14 cellular contexts compared by ENCODE assay signal in the genomic region with DNA sequence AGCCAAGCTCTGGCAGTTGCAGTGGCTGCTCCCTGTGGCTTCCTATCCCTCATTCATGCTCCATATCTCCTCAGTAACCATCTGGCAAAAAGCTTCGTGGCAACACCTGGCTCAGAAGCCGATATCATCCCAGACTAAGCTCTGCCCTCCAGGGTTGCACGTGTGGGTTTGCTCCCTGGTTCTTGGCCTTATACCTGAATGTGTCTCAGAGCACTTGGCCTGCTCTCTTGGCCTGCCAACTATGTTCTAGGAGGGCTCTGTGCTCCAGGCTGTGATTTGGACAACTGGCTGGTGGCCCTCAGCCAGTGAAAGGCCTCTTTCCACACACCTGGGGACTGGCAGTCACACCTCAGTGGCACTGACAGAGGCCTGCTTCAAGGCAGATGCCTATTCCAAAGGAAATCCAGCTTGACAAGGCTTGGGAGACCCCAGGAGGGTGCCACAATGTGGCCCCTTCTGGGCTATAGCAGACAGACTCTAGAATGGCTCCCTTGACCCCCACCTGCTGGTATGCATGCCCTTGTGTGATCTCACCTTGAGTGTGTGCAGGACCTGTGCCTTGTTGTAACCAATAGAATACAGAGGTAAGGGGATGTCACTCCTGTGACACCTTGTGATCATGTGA. TPM values are rescaled to one million over a fixed set of nuclear protein-coding genes. Genes with fewer than 3 reads are reported as not detected.
DNase-seq lines count a peak whose midpoint lies in the region; ATAC-seq and TF ChIP-seq lines count a peak whose summit lies in the region.
"Had no signal": no experiment of that assay in that cellular context is flagged by ENCODE, and none has a peak within 500 bp of the region (broad histone marks: within the 10 kb centered on the region; RNA-seq: fewer than 3 reads in every experiment).

No MANE protein-coding gene starts in this region.

- no peak for TF ChIP-seq CTCF in RWPE1 (conservative IDR thresholded peaks at IDR 0.05; ENCODE audit: low read depth)

- no peak for ATAC-seq in HG02973 (IDR thresholded peaks at IDR 0.05; ENCODE audit: unreplicated experiment)
- ATAC-seq: stimulated activated naive CD8-positive, alpha-beta T cell treated with anti-CD3 and anti-CD28 coated beads, Interleukin-15, Interleukin-2, amounts not matched to agents 100 U/mL and 50 U/mL, for 24 hours had no signal

- H3K27ac Mint-ChIP-seq in activated naive CD4-positive, alpha-beta T cell treated with anti-CD3 and anti-CD28 coated beads, Interleukin-2, amount 50 U/mL, for 24 hours: peak overlapping the region; percentile 88
- H3K27ac Mint-ChIP-seq: memory B cell had no signal

- no peak for DNase-seq in activated naive CD4-positive, alpha-beta T cell (lab: John Stamatoyannopoulos, UW)
- DNase-seq in RWPE1 (ENCODE audit: low spot score) (no peak), mesenteric fat pad (ENCODE audit: low spot score) (peak; percentile 67), Kasumi-1 (lab: John Stamatoyannopoulos, UW) (no peak), nucleus accumbens (lab: John Stamatoyannopoulos, UW) (no peak), ureter (ENCODE audit: low spot score) (no peak)
- DNase-seq: cortex of kidney; KG1; NCI-H187 treated with DMSO at 0.1 percent for 48 hours; stimulated activated CD4-positive, alpha-beta T cell treated with anti-CD3 and anti-CD28 coated beads, Interleukin-4, amount 100 ng/mL, for 1 hour; stimulated activated naive CD8-positive, alpha-beta T cell treated with anti-CD3 and anti-CD28 coated beads, Interleukin-15, Interleukin-2, amounts not matched to agents 100 U/mL and 50 U/mL, for 24 hours had no signal

- peak overlapping the region; percentile 70 for H3K27ac ChIP-seq in RWPE1

- H3K4me1 Mint-ChIP-seq in activated naive CD4-positive, alpha-beta T cell treated with anti-CD3 and anti-CD28 coated beads, Interleukin-2, amount 50 U/mL, for 24 hours: peaks cover 8% of the 10 kb centered on the region

- CTCF ChIA-PET in RWPE1 (lab: Yijun Ruan, JAX): interaction anchor here (0.6 to 0.8 kb wide), 2 partner anchors 37 to 1129 kb away, joined by 3 to 4 read pairs; no protein-coding TSS in a partner anchor

- H3K4me3 Mint-ChIP-seq in activated naive CD4-positive, alpha-beta T cell treated with anti-CD3 and anti-CD28 coated beads, Interleukin-2, amount 50 U/mL, for 24 hours: peak overlapping the region; percentile 86

- no peaks in the 10 kb centered on the region for H3K36me3 Mint-ChIP-seq in activated naive CD4-positive, alpha-beta T cell treated with anti-CD3 and anti-CD28 coated beads, Interleukin-2, amount 50 U/mL, for 24 hours
- H3K36me3 Mint-ChIP-seq: memory B cell had no signal

- POLR2A ChIA-PET in RWPE1 (lab: Yijun Ruan, JAX; ENCODE audit: low non-redundant PET): no interaction called here

- no peaks in the 10 kb centered on the region for H3K9me3 Mint-ChIP-seq in activated naive CD4-positive, alpha-beta T cell treated with anti-CD3 and anti-CD28 coated beads, Interleukin-2, amount 50 U/mL, for 24 hours
- H3K9me3 Mint-ChIP-seq: memory B cell had no signal

- no peaks in the 10 kb centered on the region for H3K27me3 Mint-ChIP-seq in activated naive CD4-positive, alpha-beta T cell treated with anti-CD3 and anti-CD28 coated beads, Interleukin-2, amount 50 U/mL, for 24 hours

RNA-seq across cellular contexts. Expression of a gene that starts 10.5 kb away (rescaled TPM):
- total RNA-seq in mesenteric fat pad: 0.06 TPM
- total RNA-seq in ureter: 2.6 TPM

RNA-seq across cellular contexts. Expression of a gene that starts 43.0 kb away (rescaled TPM):
- total RNA-seq in mesenteric fat pad (15.7 TPM), ureter (34.5 TPM)

RNA-seq across cellular contexts. Expression of a gene that starts 50.5 kb away (rescaled TPM):
- total RNA-seq in mesenteric fat pad: 2.8 TPM
- total RNA-seq in ureter: 17.3 TPM
